In genomic region chr2:89763581-89764485, GRCh38 we compare ENCODE assay signal across 15 cellular contexts.
DNase-seq lines count a peak whose midpoint lies in the region; ATAC-seq and TF ChIP-seq lines count a peak whose summit lies in the region.
"Had no signal": no experiment of that assay in that cellular context is flagged by ENCODE, and none has a peak within 500 bp of the region (broad histone marks: within the 10 kb centered on the region; RNA-seq: fewer than 3 reads in every experiment).

No MANE protein-coding gene starts in this region.

- TF ChIP-seq POLR2A in adrenal gland (IDR thresholded peaks at IDR 0.05), result no peak
- TF ChIP-seq POLR2A in lower leg skin (IDR thresholded peaks at IDR 0.05), result no peak
- no peak for TF ChIP-seq POLR2A in stomach (IDR thresholded peaks at IDR 0.05)

- H4K20me1 ChIP-seq in mammary epithelial cell (ENCODE audit: insufficient read depth, low read length), result no peaks in the 10 kb centered on the region
- H4K20me1 ChIP-seq: BLaER1 had no signal

- no peaks in the 10 kb centered on the region for H3K79me2 ChIP-seq in mammary epithelial cell (ENCODE audit: insufficient read depth, low read length)

- CTCF ChIA-PET in mammary epithelial cell (lab: Charles Lee; ENCODE audit: low non-redundant PET), result no interaction called here

- H3K4me1 ChIP-seq in adrenal gland (replicated peaks in 1 of 2) (no peaks in the 10 kb centered on the region), stomach (peaks cover 0 to 11% (median 7%) of the 10 kb centered on the region in 4 donors), mammary epithelial cell (ENCODE audit: insufficient read depth, low read length) (no peaks in the 10 kb centered on the region)
- H3K4me1 ChIP-seq: BLaER1, neural progenitor cell had no signal

- BruUV-seq in mammary epithelial cell (replicated peaks; lab: Mats Ljungman, UMichigan), result no TSS peak

- dilution Hi-C loops in mammary epithelial cell (cut with HindIII; ENCODE audit: low sequenced_read_pairs), result no loop called here

- no peak overlapping the region for H3K9ac ChIP-seq in mammary epithelial cell (ENCODE audit: insufficient read depth, low read length)
- H3K9ac ChIP-seq: BLaER1, GM23248, neural progenitor cell had no signal

- H3K27ac ChIP-seq in adrenal gland (no peak overlapping the region), stomach (no peak overlapping the region), mammary epithelial cell (ENCODE audit: insufficient read depth, low read depth, low read length) (no peak overlapping the region)
- H3K27ac ChIP-seq: BLaER1, GM23248, neural progenitor cell had no signal

- H3K36me3 ChIP-seq in adrenal gland (replicated peaks in 1 of 2) (no peaks in the 10 kb centered on the region), stomach (no peaks in the 10 kb centered on the region), mammary epithelial cell (ENCODE audit: insufficient read depth, low read length) (no peaks in the 10 kb centered on the region)
- H3K36me3 ChIP-seq: BLaER1, neural progenitor cell had no signal

- H3K9me3 ChIP-seq in adrenal gland (replicated peaks in 1 of 3) (no peaks in the 10 kb centered on the region), stomach (peaks cover 0 to 72% (median 41%) of the 10 kb centered on the region in 4 donors), mammary epithelial cell (replicated peaks; ENCODE audit: insufficient read depth, low read length) (peaks cover 23% of the 10 kb centered on the region)

- TF ChIP-seq EP300 in stomach (IDR thresholded peaks at IDR 0.05), result no peak

- TF ChIP-seq CTCF in GM10266 (IDR thresholded peaks at IDR 0.05; ENCODE audit: control insufficient read depth, insufficient read depth, low read depth, missing control alignments), result no peak
- no peak for TF ChIP-seq CTCF in adrenal gland (IDR thresholded peaks at IDR 0.05)
- TF ChIP-seq CTCF in lower leg skin (IDR thresholded peaks at IDR 0.05), result no peak
- no peak for TF ChIP-seq CTCF in stomach (IDR thresholded peaks at IDR 0.05)
- TF ChIP-seq CTCF in mammary epithelial cell (conservative IDR thresholded peaks at IDR 0.05 in 1 of 2, IDR thresholded peaks at IDR 0.05 in 1 of 2; ENCODE audit: extremely low read depth in 1 of 2, insufficient read depth in 1 of 2, low read depth in 1 of 2, low read length in 2 of 2), result no peak

- peaks cover 53% of the 10 kb centered on the region for H3K27me3 ChIP-seq in adrenal gland
- H3K27me3 ChIP-seq in stomach, result peaks cover 17 to 66% (median 20%) of the 10 kb centered on the region in 3 donors
- H3K27me3 ChIP-seq in mammary epithelial cell (ENCODE audit: insufficient read depth, low read length), result no peaks in the 10 kb centered on the region
- H3K27me3 ChIP-seq: neural progenitor cell had no signal

- no peak for ATAC-seq in GM21390 (IDR thresholded peaks at IDR 0.05; ENCODE audit: unreplicated experiment)

- H2AFZ ChIP-seq in mammary epithelial cell (ENCODE audit: low read depth, low read length), result no peak overlapping the region
- H2AFZ ChIP-seq: GM23248, neural progenitor cell had no signal

- in situ Hi-C loops in mammary epithelial cell (cut with MboI; ENCODE audit: low sequenced_read_pairs in 2 of 2), result no loop called here

- H3K4me2 ChIP-seq in mammary epithelial cell (ENCODE audit: insufficient read depth, low read depth, low read length), result no peak overlapping the region
- H3K4me2 ChIP-seq: BLaER1, neural progenitor cell had no signal

- H3K4me3 ChIP-seq in adrenal gland (no peak overlapping the region), lower leg skin (ENCODE audit: low read depth, poor library complexity, severe bottlenecking) (no peak overlapping the region), stomach (no peak overlapping the region), mammary epithelial cell (replicated peaks in 1 of 3; ENCODE audit: insufficient read depth in 1 of 3, low read depth in 2 of 3, low read length in 3 of 3) (no peak overlapping the region)
- H3K4me3 ChIP-seq: BLaER1, GM23248, neural progenitor cell had no signal

- intact Hi-C loops in adrenal gland (cut with DNase I), result no loop called here
- intact Hi-C loops in lower leg skin (cut with DNase I; ENCODE audit: low total_unique reads), result no loop called here
- intact Hi-C loops in stomach (cut with DNase I; ENCODE audit: low total_unique reads), result no loop called here
- intact Hi-C loops in mammary epithelial cell (cut with micrococcal nuclease), result no loop called here

- peak; percentile 6 for DNase-seq in GM10266 (ENCODE audit: extremely low spot score)
- DNase-seq in adrenal gland, result peak in 4 of 7 donors; percentile 10 to 46 (median 21)
- DNase-seq in lower leg skin (ENCODE audit: low spot score in 2 of 2), result peak; percentile 14 to 85
- peak; percentile 25 for DNase-seq in stomach
- no peak for DNase-seq in NCI-H1048 (lab: John Stamatoyannopoulos, UW)
- no peak for DNase-seq in mammary epithelial cell
- DNase-seq: activated CD4-positive, alpha-beta T cell treated with anti-CD3 and anti-CD28 coated beads for 1 hour; dermis blood vessel endothelial cell; GF-D8; GM23248; NCI-H526 treated with DMSO at 0.1 percent for 48 hours; T-helper 9 cell had no signal

- WGBS in adrenal gland, 4 donors, result 81 to 84% (median 82%) methylated on average over 26 to 29 of the region's 29 CpGs
- 85 to 88% methylated on average over 29 of the region's 29 CpGs for WGBS in lower leg skin, 2 donors
- 81 to 88% (median 87%) methylated on average over 29 of the region's 29 CpGs for WGBS in stomach, 5 donors
- 73% methylated on average over 18 of the region's 29 CpGs for WGBS in mammary epithelial cell (ENCODE audit: low coverage, missing lambda C conversion rate)

Comparison
In these comparisons a context has a peak if more than half of its experiments do, and no peak if none do; other contexts are left out.
1. DNase-seq: peak in GM10266 (single experiment), adrenal gland (4 of 7), lower leg skin (2 of 2) and stomach (single experiment); none in NCI-H1048 (single experiment) and mammary epithelial cell (single experiment).